ENCODE assay signal across 27 cellular contexts in the genomic region with DNA sequence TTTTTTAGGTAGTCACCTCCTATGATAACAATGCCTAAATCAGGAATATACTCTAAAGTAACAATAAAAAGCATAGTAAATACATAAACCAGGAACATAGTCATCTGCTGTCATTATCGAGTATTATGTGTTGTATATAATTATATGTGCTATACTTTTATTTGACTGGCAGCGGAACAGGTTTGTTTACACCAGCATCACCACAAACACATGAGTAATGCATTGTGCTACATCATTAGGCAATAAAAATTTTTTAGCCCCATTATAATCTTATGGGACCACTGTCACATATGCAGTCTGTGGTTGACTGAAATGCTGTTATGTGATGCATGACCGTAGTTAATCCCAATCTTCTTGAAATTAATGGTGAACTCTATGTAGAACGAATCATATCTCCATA.
"Had no signal": no experiment of that assay in that cellular context is flagged by ENCODE, and none has a peak within 500 bp of the region (broad histone marks: within the 10 kb centered on the region; RNA-seq: fewer than 3 reads in every experiment).

No MANE protein-coding gene starts in this region.

- DNase-seq: activated CD4-positive, alpha-beta memory T cell treated with anti-CD3 and anti-CD28 coated beads for 36 hours; activated CD4-positive, alpha-beta T cell treated with anti-CD3 and anti-CD28 coated beads, Interleukin-2, amount 10 ng/mL, durations not matched to agents 24 days and 14 days; activated CD4-positive, CD25-positive, alpha-beta regulatory T cell treated with anti-CD3 and anti-CD28 coated beads, Interleukin-2, amount 50 U/mL, for 72 hours; activated CD8-positive, alpha-beta memory T cell treated with anti-CD3 and anti-CD28 coated beads, Interleukin-2, amount 50 U/mL, for 4 hours; activated effector memory CD4-positive, alpha-beta T cell treated with anti-CD3 and anti-CD28 coated beads, Interleukin-2, amount 50 U/mL, for 16 hours; activated naive CD4-positive, alpha-beta T cell treated with anti-CD3 and anti-CD28 coated beads for 36 hours; activated naive CD8-positive, alpha-beta T cell treated with anti-CD3 and anti-CD28 coated beads for 36 hours; activated T-cell treated with anti-CD3 and anti-CD28 coated beads, Interleukin-2, amount 50 U/mL, for 1 hour; adrenal gland; cerebellar nuclear complex; effector memory CD8-positive, alpha-beta T cell; erythroblast; gastrocnemius medialis; glutamatergic neuron; islet precursor cell; left ventricle myocardium superior; naive B cell; ovary; retina; small intestine; stimulated activated CD4-positive, alpha-beta T cell treated with anti-CD3 and anti-CD28 coated beads, Interleukin-4, amount 100 ng/mL, for 24 hours had no signal

- H3K27ac ChIP-seq: adrenal gland, ascending aorta, cardiac muscle cell, coronary artery, gastrocnemius medialis, ovary, thoracic aorta had no signal

- H3K9me3 ChIP-seq: adrenal gland, ascending aorta, gastrocnemius medialis, ovary, thoracic aorta had no signal

- H3K4me3 ChIP-seq: adrenal gland, ascending aorta, cardiac muscle cell, coronary artery, gastrocnemius medialis, ovary, thoracic aorta had no signal

- H3K4me1 ChIP-seq: ascending aorta had no signal

- H3K36me3 ChIP-seq: adrenal gland, ascending aorta, cardiac muscle cell, gastrocnemius medialis, ovary, thoracic aorta had no signal

- ATAC-seq: effector memory CD8-positive, alpha-beta T cell; gastrocnemius medialis; left ventricle myocardium superior; sciatic nerve; stimulated activated effector memory CD8-positive, alpha-beta T cell treated with anti-CD3 and anti-CD28 coated beads, Interleukin-12 subunit alpha, Interleukin-12 subunit beta, amount 100 ng/mL, for 72 hours had no signal
